20 cellular contexts compared by ENCODE assay signal in genomic region chr13:105732946-105733529, GRCh38.
A peak's percentile ranks its signal among the peaks of the same experiment; 100 is the strongest.
DNase-seq lines count a peak whose midpoint lies in the region; ATAC-seq and TF ChIP-seq lines count a peak whose summit lies in the region.
"Had no signal": no experiment of that assay in that cellular context is flagged by ENCODE, and none has a peak within 500 bp of the region (broad histone marks: within the 10 kb centered on the region; RNA-seq: fewer than 3 reads in every experiment).

No MANE protein-coding gene starts in this region.

- H3K27me3 ChIP-seq in osteoblast (ENCODE audit: insufficient read depth, low read length), result no peaks in the 10 kb centered on the region

- intact Hi-C loops in head of caudate nucleus (cut with DNase I), result no loop called here

- H4K20me1 ChIP-seq in osteoblast (ENCODE audit: insufficient read depth, low read length), result no peaks in the 10 kb centered on the region

- no peak overlapping the region for H3K4me2 ChIP-seq in osteoblast (ENCODE audit: insufficient read depth, low read length)
- H3K4me2 ChIP-seq: GM23338 had no signal

- no peaks in the 10 kb centered on the region for H3K79me2 ChIP-seq in osteoblast (ENCODE audit: insufficient read depth, low read length)

- H3K27ac ChIP-seq in osteoblast (ENCODE audit: low read depth, low read length), result no peak overlapping the region
- H3K27ac ChIP-seq: 22Rv1 had no signal

- peak overlapping the region; percentile 35 for H2AFZ ChIP-seq in osteoblast (ENCODE audit: low read length)
- H2AFZ ChIP-seq: GM23338 had no signal

- DNase-seq in NCI-H2171 treated with DMSO at 0.1 percent for 48 hours (lab: John Stamatoyannopoulos, UW), result peak; percentile 58
- no peak for DNase-seq in NCI-H2171 (lab: John Stamatoyannopoulos, UW)
- DNase-seq in head of caudate nucleus, result peak in 27 of 42 donors; percentile 2 to 63 (median 17)
- no peak for DNase-seq in osteoblast (ENCODE audit: insufficient read length, low spot score, missing footprints)
- DNase-seq: ACHN; AML-193; C1 segment of cervical spinal cord; Calu3; CD4-positive, alpha-beta memory T cell; COR-L47; DMS53; DMS79 treated with DMSO at 0.1 percent for 48 hours; GF-D8; H9 had no signal

- H3K4me1 ChIP-seq in osteoblast (ENCODE audit: insufficient read depth, low read length), result no peaks in the 10 kb centered on the region

- ATAC-seq in HG02610 (IDR thresholded peaks at IDR 0.05; ENCODE audit: unreplicated experiment), result no peak
- no peak for ATAC-seq in HG02852 (IDR thresholded peaks at IDR 0.05; ENCODE audit: unreplicated experiment)
- ATAC-seq in HG03571 (IDR thresholded peaks at IDR 0.05; ENCODE audit: unreplicated experiment), result no peak
- ATAC-seq: GM23338, HCT116 had no signal

- no peak for TF ChIP-seq CTCF in osteoblast (IDR thresholded peaks at IDR 0.05; ENCODE audit: extremely low read depth, low read depth, low read length)

- no peaks in the 10 kb centered on the region for H3K9me3 ChIP-seq in osteoblast (ENCODE audit: low read depth, low read length)

- H3K4me3 ChIP-seq in osteoblast (ENCODE audit: insufficient read depth, low read length), result no peak overlapping the region
- H3K4me3 ChIP-seq: GM23338 had no signal

- H3K36me3 ChIP-seq in osteoblast (ENCODE audit: insufficient read depth, low read length), result no peaks in the 10 kb centered on the region

Comparison
In these comparisons a context has a peak if more than half of its experiments do, and no peak if none do; other contexts are left out.
1. DNase-seq: peak in NCI-H2171 treated with DMSO at 0.1 percent for 48 hours (single experiment) and head of caudate nucleus (27 of 42); none in NCI-H2171 (single experiment) and osteoblast (single experiment).